Comparison of ENCODE assay signal across 15 cellular contexts in the genomic region with DNA sequence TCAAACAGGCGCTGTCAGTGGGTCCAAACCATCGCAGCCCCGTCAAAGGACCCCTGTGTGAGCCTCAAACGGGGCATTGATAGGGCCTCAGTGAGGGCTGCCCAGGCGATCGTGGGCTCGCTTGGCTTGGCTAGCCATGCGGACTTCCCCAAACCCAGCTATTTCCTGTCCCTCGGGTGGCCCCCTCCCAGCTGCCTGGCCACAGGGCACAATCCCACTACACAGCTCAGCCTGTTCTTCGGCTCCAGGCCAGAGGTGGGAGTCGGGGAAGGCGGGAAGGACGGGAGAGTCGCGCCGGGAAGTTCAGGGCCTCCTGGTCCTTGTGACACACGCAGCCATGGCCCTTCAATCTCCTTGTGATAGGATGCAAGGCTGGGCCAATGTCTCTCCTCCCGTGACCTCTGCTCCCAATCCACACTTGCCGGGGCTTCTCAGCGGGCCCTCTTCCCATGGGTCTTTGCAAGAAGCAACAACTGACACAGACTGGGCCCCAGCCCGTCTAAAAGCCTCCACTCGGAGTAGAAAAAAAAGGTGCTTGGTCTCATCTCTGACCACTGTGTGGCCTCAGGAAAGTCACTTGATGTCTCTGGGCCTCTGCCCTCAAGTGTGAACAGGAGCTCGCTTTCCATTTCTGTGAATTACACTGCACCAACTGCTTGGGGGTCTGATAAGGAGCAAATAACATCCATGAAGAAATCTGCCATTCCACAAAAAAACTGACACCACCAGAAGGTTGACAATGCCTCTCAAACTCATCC. TPM values are rescaled to one million over a fixed set of nuclear protein-coding genes. Genes with fewer than 3 reads are reported as not detected.
DNase-seq lines count a peak whose midpoint lies in the region; ATAC-seq lines count a peak whose summit lies in the region.
"Had no signal": no experiment of that assay in that cellular context is flagged by ENCODE, and none has a peak within 500 bp of the region (broad histone marks: within the 10 kb centered on the region; RNA-seq: fewer than 3 reads in every experiment).

No MANE protein-coding gene starts in this region.

- H3K9me3 Mint-ChIP-seq in activated CD4-positive, alpha-beta T cell treated with anti-CD3 and anti-CD28 coated beads, Interleukin-2, amount 10 ng/mL, durations not matched to agents 24 days and 14 days: no peaks in the 10 kb centered on the region
- H3K9me3 Mint-ChIP-seq in stimulated activated effector memory CD8-positive, alpha-beta T cell treated with anti-CD3 and anti-CD28 coated beads, Interleukin-12 subunit alpha, Interleukin-12 subunit beta, amount 100 ng/mL, for 72 hours: no peaks in the 10 kb centered on the region

- in situ Hi-C loops in KBM-7 (cut with MboI; ENCODE audit: low pct_unique_long_range_greater_than_20kb, low sequenced_read_pairs): no loop called here

- no peak for DNase-seq in activated CD4-positive, alpha-beta T cell treated with anti-CD3 and anti-CD28 coated beads, Interleukin-2, amount 10 ng/mL, durations not matched to agents 24 days and 14 days
- no peak for DNase-seq in activated CD4-positive, alpha-beta T cell treated with anti-CD3 and anti-CD28 coated beads, Interleukin-2, amount 50 U/mL, for 48 hours
- DNase-seq in KBM-7: peak; percentile 32
- DNase-seq in germinal center (ENCODE audit: low spot score): peak; percentile 55
- DNase-seq in stimulated activated effector memory CD8-positive, alpha-beta T cell treated with anti-CD3 and anti-CD28 coated beads, Interleukin-12 subunit alpha, Interleukin-12 subunit beta, amount 100 ng/mL, for 72 hours (ENCODE audit: low spot score in 2 of 2): no peak
- no peak for DNase-seq in pons (ENCODE audit: low spot score)
- DNase-seq in NK-92 (lab: John Stamatoyannopoulos, UW; ENCODE audit: unreplicated experiment): no peak
- DNase-seq: 8988T; activated CD8-positive, alpha-beta memory T cell treated with anti-CD3 and anti-CD28 coated beads, Interleukin-2, amount 50 U/mL, for 48 hours; foreskin fibroblast; MG63; small intestine; upper lobe of right lung had no signal

- H3K4me3 Mint-ChIP-seq in activated CD4-positive, alpha-beta T cell treated with anti-CD3 and anti-CD28 coated beads, Interleukin-2, amount 10 ng/mL, durations not matched to agents 24 days and 14 days: no peak overlapping the region
- no peak overlapping the region for H3K4me3 Mint-ChIP-seq in stimulated activated effector memory CD8-positive, alpha-beta T cell treated with anti-CD3 and anti-CD28 coated beads, Interleukin-12 subunit alpha, Interleukin-12 subunit beta, amount 100 ng/mL, for 72 hours

- peaks cover 2% of the 10 kb centered on the region for H3K27me3 Mint-ChIP-seq in activated CD4-positive, alpha-beta T cell treated with anti-CD3 and anti-CD28 coated beads, Interleukin-2, amount 10 ng/mL, durations not matched to agents 24 days and 14 days

- H3K4me1 Mint-ChIP-seq in activated CD4-positive, alpha-beta T cell treated with anti-CD3 and anti-CD28 coated beads, Interleukin-2, amount 10 ng/mL, durations not matched to agents 24 days and 14 days: peaks cover 18% of the 10 kb centered on the region
- peaks cover 33% of the 10 kb centered on the region for H3K4me1 Mint-ChIP-seq in stimulated activated effector memory CD8-positive, alpha-beta T cell treated with anti-CD3 and anti-CD28 coated beads, Interleukin-12 subunit alpha, Interleukin-12 subunit beta, amount 100 ng/mL, for 72 hours

- no peak for ATAC-seq in stimulated activated effector memory CD8-positive, alpha-beta T cell treated with anti-CD3 and anti-CD28 coated beads, Interleukin-12 subunit alpha, Interleukin-12 subunit beta, amount 100 ng/mL, for 72 hours
- ATAC-seq in GM21367 (IDR thresholded peaks at IDR 0.05; ENCODE audit: unreplicated experiment): no peak
- ATAC-seq: upper lobe of right lung had no signal

- peaks cover 40% of the 10 kb centered on the region for H3K36me3 Mint-ChIP-seq in activated CD4-positive, alpha-beta T cell treated with anti-CD3 and anti-CD28 coated beads, Interleukin-2, amount 10 ng/mL, durations not matched to agents 24 days and 14 days (ENCODE audit: low read depth)
- H3K36me3 Mint-ChIP-seq in stimulated activated effector memory CD8-positive, alpha-beta T cell treated with anti-CD3 and anti-CD28 coated beads, Interleukin-12 subunit alpha, Interleukin-12 subunit beta, amount 100 ng/mL, for 72 hours: peaks cover 82% of the 10 kb centered on the region

- intact Hi-C loops in activated CD4-positive, alpha-beta T cell treated with anti-CD3 and anti-CD28 coated beads, Interleukin-2, amount 10 ng/mL, durations not matched to agents 24 days and 14 days (cut with micrococcal nuclease): no loop called here

- peak overlapping the region; percentile 48 for H3K27ac Mint-ChIP-seq in activated CD4-positive, alpha-beta T cell treated with anti-CD3 and anti-CD28 coated beads, Interleukin-2, amount 10 ng/mL, durations not matched to agents 24 days and 14 days
- peak overlapping the region; percentile 94 for H3K27ac Mint-ChIP-seq in stimulated activated effector memory CD8-positive, alpha-beta T cell treated with anti-CD3 and anti-CD28 coated beads, Interleukin-12 subunit alpha, Interleukin-12 subunit beta, amount 100 ng/mL, for 72 hours

RNA-seq across cellular contexts. Expression of a gene that starts 7.1 kb away (rescaled TPM):
- 0.50 and 0.54 TPM in 2 replicates for total RNA-seq in activated CD4-positive, alpha-beta T cell treated with anti-CD3 and anti-CD28 coated beads, Interleukin-2, amount 10 ng/mL, durations not matched to agents 24 days and 14 days
- total RNA-seq: myocyte, upper lobe of right lung had no signal

RNA-seq across cellular contexts. Expression of a gene that starts 27.0 kb away (rescaled TPM):
- 178 and 179 TPM in 2 replicates for total RNA-seq in activated CD4-positive, alpha-beta T cell treated with anti-CD3 and anti-CD28 coated beads, Interleukin-2, amount 10 ng/mL, durations not matched to agents 24 days and 14 days

Comparison
In these comparisons a context has a peak if more than half of its experiments do, and no peak if none do; other contexts are left out.
1. DNase-seq: peak in KBM-7 (single experiment) and germinal center (single experiment); none in activated CD4-positive, alpha-beta T cell treated with anti-CD3 and anti-CD28 coated beads, Interleukin-2, amount 10 ng/mL, durations not matched to agents 24 days and 14 days (single experiment), activated CD4-positive, alpha-beta T cell treated with anti-CD3 and anti-CD28 coated beads, Interleukin-2, amount 50 U/mL, for 48 hours (0 of 2), stimulated activated effector memory CD8-positive, alpha-beta T cell treated with anti-CD3 and anti-CD28 coated beads, Interleukin-12 subunit alpha, Interleukin-12 subunit beta, amount 100 ng/mL, for 72 hours (0 of 2), pons (single experiment) and NK-92 (single experiment).